In the genomic region with DNA sequence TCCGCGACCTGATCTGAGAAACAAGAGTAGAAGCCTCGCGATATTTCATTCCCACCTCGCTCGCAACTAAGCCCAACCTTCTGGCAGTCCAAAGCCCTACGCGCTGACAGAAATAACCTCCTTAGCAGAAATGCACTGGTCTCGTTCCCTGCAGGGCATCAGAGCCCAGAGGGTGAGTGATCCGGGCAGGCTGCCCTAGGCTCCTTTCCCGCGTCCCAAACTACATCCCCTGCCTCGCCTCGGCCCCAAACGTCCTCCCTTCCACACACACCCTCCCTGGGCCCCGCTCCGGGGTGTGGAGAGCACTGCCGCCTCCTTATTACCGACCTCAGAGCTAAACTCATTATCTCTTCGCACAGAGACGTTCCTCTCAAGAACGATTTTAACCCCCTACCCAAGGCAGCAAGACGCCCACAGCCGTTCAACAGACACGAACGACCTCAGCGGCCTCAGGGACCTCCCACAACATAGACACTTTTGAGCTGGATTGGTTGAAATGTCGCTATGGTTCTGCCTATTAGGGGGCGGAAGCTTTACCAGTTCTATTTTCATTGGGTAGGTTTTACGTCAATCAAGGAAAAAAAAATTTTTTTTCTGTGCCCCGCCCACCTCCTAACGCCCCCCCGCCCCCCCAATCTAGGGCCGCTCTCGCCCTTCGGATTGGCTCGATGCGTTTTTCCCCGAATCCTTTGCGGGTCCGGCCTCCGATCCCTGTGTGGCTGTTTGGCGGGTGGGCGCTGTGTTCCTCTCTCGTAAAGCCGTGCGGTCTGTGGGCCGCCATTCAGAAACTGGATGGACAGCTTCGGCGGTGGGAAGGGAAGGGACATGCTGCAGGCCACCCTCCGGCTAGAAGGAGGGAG, we compare ENCODE assay signal across 1 cellular context.
TF ChIP-seq lines count a peak whose summit lies in the region.

A gene (minus strand): TSS at position 439 of the 860 bp plus-strand sequence. CDS start 95 bp downstream, at position 344.

TF ChIP-seq in GM12878, 131 proteins besides CTCF, POLR2A, EP300 and RAD21 (continued from another document and continues in another):
- TF ChIP-seq, protein P1, sequence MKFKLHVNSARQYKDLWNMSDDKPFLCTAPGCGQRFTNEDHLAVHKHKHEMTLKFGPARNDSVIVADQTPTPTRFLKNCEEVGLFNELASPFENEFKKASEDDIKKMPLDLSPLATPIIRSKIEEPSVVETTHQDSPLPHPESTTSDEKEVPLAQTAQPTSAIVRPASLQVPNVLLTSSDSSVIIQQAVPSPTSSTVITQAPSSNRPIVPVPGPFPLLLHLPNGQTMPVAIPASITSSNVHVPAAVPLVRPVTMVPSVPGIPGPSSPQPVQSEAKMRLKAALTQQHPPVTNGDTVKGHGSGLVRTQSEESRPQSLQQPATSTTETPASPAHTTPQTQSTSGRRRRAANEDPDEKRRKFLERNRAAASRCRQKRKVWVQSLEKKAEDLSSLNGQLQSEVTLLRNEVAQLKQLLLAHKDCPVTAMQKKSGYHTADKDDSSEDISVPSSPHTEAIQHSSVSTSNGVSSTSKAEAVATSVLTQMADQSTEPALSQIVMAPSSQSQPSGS (IDR thresholded peaks at IDR 0.05; ENCODE audit: low read length), result no peak
- TF ChIP-seq TCF3 (IDR thresholded peaks at IDR 0.05; ENCODE audit: borderline replicate concordance, insufficient read depth, low read depth, low read length) (0 out of 2 replicates have a peak, but pooled peaks have one; percentile 15), SIX5 (IDR thresholded peaks at IDR 0.05; ENCODE audit: low read depth, low read length, severe bottlenecking) (peak; percentile 14), CHD4 (IDR thresholded peaks at IDR 0.05) (no peak), MXI1 (IDR thresholded peaks at IDR 0.05; ENCODE audit: low read depth, low read length) (peak; percentile 45; the same call in 1 of the 2 replicates), POLR2AphosphoS5 (IDR thresholded peaks at IDR 0.05; ENCODE audit: low read length) (peak; percentile 90), MTA3 (IDR thresholded peaks at IDR 0.05; ENCODE audit: borderline replicate concordance, low read length) (no peak), BCL11A (IDR thresholded peaks at IDR 0.05; ENCODE audit: low read depth, low read length) (no peak), STAT3 (IDR thresholded peaks at IDR 0.05; ENCODE audit: low read depth, low read length) (no peak), TARDBP (IDR thresholded peaks at IDR 0.05; ENCODE audit: borderline replicate concordance) (no peak), CBX5 (IDR thresholded peaks at IDR 0.05; ENCODE audit: low read depth) (peak; percentile 60; the same call in 1 of the 2 replicates), RAD51 (IDR thresholded peaks at IDR 0.05) (no peak), ZNF622 (IDR thresholded peaks at IDR 0.05) (no peak)
- TF ChIP-seq, protein P2, sequence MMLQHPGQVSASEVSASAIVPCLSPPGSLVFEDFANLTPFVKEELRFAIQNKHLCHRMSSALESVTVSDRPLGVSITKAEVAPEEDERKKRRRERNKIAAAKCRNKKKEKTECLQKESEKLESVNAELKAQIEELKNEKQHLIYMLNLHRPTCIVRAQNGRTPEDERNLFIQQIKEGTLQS (IDR thresholded peaks at IDR 0.05; ENCODE audit: borderline replicate concordance, extremely low read depth, low read depth, low read length), result no peak
- TF ChIP-seq, protein P3, sequence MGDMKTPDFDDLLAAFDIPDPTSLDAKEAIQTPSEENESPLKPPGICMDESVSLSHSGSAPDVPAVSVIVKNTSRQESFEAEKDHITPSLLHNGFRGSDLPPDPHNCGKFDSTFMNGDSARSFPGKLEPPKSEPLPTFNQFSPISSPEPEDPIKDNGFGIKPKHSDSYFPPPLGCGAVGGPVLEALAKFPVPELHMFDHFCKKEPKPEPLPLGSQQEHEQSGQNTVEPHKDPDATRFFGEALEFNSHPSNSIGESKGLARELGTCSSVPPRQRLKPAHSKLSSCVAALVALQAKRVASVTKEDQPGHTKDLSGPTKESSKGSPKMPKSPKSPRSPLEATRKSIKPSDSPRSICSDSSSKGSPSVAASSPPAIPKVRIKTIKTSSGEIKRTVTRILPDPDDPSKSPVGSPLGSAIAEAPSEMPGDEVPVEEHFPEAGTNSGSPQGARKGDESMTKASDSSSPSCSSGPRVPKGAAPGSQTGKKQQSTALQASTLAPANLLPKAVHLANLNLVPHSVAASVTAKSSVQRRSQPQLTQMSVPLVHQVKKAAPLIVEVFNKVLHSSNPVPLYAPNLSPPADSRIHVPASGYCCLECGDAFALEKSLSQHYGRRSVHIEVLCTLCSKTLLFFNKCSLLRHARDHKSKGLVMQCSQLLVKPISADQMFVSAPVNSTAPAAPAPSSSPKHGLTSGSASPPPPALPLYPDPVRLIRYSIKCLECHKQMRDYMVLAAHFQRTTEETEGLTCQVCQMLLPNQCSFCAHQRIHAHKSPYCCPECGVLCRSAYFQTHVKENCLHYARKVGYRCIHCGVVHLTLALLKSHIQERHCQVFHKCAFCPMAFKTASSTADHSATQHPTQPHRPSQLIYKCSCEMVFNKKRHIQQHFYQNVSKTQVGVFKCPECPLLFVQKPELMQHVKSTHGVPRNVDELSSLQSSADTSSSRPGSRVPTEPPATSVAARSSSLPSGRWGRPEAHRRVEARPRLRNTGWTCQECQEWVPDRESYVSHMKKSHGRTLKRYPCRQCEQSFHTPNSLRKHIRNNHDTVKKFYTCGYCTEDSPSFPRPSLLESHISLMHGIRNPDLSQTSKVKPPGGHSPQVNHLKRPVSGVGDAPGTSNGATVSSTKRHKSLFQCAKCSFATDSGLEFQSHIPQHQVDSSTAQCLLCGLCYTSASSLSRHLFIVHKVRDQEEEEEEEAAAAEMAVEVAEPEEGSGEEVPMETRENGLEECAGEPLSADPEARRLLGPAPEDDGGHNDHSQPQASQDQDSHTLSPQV (IDR thresholded peaks at IDR 0.05), result no peak
- TF ChIP-seq, protein P4, sequence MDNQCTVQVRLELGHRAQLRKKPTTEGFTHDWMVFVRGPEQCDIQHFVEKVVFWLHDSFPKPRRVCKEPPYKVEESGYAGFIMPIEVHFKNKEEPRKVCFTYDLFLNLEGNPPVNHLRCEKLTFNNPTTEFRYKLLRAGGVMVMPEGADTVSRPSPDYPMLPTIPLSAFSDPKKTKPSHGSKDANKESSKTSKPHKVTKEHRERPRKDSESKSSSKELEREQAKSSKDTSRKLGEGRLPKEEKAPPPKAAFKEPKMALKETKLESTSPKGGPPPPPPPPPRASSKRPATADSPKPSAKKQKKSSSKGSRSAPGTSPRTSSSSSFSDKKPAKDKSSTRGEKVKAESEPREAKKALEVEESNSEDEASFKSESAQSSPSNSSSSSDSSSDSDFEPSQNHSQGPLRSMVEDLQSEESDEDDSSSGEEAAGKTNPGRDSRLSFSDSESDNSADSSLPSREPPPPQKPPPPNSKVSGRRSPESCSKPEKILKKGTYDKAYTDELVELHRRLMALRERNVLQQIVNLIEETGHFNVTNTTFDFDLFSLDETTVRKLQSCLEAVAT (IDR thresholded peaks at IDR 0.05), result peak; percentile 54; the same call in 1 of the 2 replicates
- TF ChIP-seq, protein P5, sequence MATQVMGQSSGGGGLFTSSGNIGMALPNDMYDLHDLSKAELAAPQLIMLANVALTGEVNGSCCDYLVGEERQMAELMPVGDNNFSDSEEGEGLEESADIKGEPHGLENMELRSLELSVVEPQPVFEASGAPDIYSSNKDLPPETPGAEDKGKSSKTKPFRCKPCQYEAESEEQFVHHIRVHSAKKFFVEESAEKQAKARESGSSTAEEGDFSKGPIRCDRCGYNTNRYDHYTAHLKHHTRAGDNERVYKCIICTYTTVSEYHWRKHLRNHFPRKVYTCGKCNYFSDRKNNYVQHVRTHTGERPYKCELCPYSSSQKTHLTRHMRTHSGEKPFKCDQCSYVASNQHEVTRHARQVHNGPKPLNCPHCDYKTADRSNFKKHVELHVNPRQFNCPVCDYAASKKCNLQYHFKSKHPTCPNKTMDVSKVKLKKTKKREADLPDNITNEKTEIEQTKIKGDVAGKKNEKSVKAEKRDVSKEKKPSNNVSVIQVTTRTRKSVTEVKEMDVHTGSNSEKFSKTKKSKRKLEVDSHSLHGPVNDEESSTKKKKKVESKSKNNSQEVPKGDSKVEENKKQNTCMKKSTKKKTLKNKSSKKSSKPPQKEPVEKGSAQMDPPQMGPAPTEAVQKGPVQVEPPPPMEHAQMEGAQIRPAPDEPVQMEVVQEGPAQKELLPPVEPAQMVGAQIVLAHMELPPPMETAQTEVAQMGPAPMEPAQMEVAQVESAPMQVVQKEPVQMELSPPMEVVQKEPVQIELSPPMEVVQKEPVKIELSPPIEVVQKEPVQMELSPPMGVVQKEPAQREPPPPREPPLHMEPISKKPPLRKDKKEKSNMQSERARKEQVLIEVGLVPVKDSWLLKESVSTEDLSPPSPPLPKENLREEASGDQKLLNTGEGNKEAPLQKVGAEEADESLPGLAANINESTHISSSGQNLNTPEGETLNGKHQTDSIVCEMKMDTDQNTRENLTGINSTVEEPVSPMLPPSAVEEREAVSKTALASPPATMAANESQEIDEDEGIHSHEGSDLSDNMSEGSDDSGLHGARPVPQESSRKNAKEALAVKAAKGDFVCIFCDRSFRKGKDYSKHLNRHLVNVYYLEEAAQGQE (IDR thresholded peaks at IDR 0.05; ENCODE audit: low read depth, low read length), result no peak
- TF ChIP-seq, protein P6, sequence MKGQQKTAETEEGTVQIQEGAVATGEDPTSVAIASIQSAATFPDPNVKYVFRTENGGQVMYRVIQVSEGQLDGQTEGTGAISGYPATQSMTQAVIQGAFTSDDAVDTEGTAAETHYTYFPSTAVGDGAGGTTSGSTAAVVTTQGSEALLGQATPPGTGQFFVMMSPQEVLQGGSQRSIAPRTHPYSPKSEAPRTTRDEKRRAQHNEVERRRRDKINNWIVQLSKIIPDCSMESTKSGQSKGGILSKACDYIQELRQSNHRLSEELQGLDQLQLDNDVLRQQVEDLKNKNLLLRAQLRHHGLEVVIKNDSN (IDR thresholded peaks at IDR 0.05; ENCODE audit: borderline replicate concordance, extremely low read length, insufficient read depth, low read depth, low read length), result no peak
- TF ChIP-seq, protein P7, sequence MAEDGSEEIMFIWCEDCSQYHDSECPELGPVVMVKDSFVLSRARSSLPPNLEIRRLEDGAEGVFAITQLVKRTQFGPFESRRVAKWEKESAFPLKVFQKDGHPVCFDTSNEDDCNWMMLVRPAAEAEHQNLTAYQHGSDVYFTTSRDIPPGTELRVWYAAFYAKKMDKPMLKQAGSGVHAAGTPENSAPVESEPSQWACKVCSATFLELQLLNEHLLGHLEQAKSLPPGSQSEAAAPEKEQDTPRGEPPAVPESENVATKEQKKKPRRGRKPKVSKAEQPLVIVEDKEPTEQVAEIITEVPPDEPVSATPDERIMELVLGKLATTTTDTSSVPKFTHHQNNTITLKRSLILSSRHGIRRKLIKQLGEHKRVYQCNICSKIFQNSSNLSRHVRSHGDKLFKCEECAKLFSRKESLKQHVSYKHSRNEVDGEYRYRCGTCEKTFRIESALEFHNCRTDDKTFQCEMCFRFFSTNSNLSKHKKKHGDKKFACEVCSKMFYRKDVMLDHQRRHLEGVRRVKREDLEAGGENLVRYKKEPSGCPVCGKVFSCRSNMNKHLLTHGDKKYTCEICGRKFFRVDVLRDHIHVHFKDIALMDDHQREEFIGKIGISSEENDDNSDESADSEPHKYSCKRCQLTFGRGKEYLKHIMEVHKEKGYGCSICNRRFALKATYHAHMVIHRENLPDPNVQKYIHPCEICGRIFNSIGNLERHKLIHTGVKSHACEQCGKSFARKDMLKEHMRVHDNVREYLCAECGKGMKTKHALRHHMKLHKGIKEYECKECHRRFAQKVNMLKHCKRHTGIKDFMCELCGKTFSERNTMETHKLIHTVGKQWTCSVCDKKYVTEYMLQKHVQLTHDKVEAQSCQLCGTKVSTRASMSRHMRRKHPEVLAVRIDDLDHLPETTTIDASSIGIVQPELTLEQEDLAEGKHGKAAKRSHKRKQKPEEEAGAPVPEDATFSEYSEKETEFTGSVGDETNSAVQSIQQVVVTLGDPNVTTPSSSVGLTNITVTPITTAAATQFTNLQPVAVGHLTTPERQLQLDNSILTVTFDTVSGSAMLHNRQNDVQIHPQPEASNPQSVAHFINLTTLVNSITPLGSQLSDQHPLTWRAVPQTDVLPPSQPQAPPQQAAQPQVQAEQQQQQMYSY (CRISPR knock-in tag; IDR thresholded peaks at IDR 0.05), result no peak
- TF ChIP-seq, protein P8, sequence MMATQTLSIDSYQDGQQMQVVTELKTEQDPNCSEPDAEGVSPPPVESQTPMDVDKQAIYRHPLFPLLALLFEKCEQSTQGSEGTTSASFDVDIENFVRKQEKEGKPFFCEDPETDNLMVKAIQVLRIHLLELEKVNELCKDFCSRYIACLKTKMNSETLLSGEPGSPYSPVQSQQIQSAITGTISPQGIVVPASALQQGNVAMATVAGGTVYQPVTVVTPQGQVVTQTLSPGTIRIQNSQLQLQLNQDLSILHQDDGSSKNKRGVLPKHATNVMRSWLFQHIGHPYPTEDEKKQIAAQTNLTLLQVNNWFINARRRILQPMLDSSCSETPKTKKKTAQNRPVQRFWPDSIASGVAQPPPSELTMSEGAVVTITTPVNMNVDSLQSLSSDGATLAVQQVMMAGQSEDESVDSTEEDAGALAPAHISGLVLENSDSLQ (IDR thresholded peaks at IDR 0.05), result peak; percentile 96
- TF ChIP-seq, protein P9, sequence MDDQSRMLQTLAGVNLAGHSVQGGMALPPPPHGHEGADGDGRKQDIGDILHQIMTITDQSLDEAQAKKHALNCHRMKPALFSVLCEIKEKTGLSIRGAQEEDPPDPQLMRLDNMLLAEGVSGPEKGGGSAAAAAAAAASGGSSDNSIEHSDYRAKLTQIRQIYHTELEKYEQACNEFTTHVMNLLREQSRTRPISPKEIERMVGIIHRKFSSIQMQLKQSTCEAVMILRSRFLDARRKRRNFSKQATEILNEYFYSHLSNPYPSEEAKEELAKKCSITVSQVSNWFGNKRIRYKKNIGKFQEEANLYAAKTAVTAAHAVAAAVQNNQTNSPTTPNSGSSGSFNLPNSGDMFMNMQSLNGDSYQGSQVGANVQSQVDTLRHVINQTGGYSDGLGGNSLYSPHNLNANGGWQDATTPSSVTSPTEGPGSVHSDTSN (IDR thresholded peaks at IDR 0.05; ENCODE audit: insufficient replicate concordance, low read depth, low read length), result peak; percentile 82
- TF ChIP-seq, protein P10, sequence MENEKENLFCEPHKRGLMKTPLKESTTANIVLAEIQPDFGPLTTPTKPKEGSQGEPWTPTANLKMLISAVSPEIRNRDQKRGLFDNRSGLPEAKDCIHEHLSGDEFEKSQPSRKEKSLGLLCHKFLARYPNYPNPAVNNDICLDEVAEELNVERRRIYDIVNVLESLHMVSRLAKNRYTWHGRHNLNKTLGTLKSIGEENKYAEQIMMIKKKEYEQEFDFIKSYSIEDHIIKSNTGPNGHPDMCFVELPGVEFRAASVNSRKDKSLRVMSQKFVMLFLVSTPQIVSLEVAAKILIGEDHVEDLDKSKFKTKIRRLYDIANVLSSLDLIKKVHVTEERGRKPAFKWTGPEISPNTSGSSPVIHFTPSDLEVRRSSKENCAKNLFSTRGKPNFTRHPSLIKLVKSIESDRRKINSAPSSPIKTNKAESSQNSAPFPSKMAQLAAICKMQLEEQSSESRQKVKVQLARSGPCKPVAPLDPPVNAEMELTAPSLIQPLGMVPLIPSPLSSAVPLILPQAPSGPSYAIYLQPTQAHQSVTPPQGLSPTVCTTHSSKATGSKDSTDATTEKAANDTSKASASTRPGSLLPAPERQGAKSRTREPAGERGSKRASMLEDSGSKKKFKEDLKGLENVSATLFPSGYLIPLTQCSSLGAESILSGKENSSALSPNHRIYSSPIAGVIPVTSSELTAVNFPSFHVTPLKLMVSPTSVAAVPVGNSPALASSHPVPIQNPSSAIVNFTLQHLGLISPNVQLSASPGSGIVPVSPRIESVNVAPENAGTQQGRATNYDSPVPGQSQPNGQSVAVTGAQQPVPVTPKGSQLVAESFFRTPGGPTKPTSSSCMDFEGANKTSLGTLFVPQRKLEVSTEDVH (IDR thresholded peaks at IDR 0.05; ENCODE audit: low read depth, partially characterized antibody), result no peak
- TF ChIP-seq, protein P11, sequence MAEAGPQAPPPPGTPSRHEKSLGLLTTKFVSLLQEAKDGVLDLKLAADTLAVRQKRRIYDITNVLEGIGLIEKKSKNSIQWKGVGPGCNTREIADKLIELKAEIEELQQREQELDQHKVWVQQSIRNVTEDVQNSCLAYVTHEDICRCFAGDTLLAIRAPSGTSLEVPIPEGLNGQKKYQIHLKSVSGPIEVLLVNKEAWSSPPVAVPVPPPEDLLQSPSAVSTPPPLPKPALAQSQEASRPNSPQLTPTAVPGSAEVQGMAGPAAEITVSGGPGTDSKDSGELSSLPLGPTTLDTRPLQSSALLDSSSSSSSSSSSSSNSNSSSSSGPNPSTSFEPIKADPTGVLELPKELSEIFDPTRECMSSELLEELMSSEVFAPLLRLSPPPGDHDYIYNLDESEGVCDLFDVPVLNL (IDR thresholded peaks at IDR 0.05; ENCODE audit: low read depth, low read length), result peak; percentile 61; the same call in 1 of the 2 replicates
